ENCODE assay signal across 8 cellular contexts in the genomic region with DNA sequence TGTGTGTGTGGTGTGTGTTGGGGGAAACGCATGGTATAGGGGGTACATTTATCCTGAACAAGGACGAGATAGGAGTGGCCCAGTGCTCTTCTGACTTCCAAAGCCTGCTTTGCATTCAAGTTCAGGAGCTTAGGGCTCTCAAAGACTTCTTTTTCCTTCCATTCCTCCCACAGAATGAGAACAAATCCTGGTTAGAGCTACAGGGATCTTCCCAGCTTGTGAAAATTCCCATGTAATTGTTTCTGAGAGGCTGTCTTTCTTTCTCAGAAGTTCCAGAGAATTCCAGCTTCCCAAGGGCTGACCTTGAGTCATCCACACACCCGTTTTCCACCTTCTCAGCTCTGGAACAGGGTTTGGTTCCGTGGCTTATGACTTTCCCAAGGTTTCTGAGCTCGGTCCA.
"Had no signal": no experiment of that assay in that cellular context is flagged by ENCODE, and none has a peak within 500 bp of the region (broad histone marks: within the 10 kb centered on the region; RNA-seq: fewer than 3 reads in every experiment).

No MANE protein-coding gene starts in this region.

- H3K27me3 ChIP-seq: heart right ventricle, ovary had no signal

- ATAC-seq: esophagus mucosa, heart right ventricle, left ventricle myocardium superior, SK-N-SH treated with all-trans-retinoic acid at 6 μM for 48 hours had no signal

- DNase-seq: activated CD4-positive, CD25-positive, alpha-beta regulatory T cell; activated T-cell treated with anti-CD3 and anti-CD28 coated beads, Interleukin-2, amount 50 U/mL, for 1 hour; heart right ventricle; left ventricle myocardium superior; ovary had no signal

- H3K9me3 ChIP-seq: heart right ventricle, ovary had no signal

- H3K27ac ChIP-seq: ovary had no signal

- H3K36me3 ChIP-seq: heart right ventricle, ovary had no signal

- H3K4me3 ChIP-seq: heart right ventricle, ovary, skin epidermis had no signal
